Comparison of ENCODE assay signal across 1 cellular context in genomic region chr9:74570879-74571512, GRCh38.
TF ChIP-seq lines count a peak whose summit lies in the region.

No MANE protein-coding gene starts in this region.

TF ChIP-seq in GM23338, 12 proteins besides CTCF, POLR2A, EP300 and RAD21 (continued from another document):
- TF ChIP-seq ZNF462 (CRISPR knock-in tag; IDR thresholded peaks at IDR 0.05) (no peak), NANOG (IDR thresholded peaks at IDR 0.05; ENCODE audit: borderline replicate concordance) (no peak), EZH2phosphoT487 (IDR thresholded peaks at IDR 0.05; ENCODE audit: unreplicated experiment) (no peak), CREB1 (CRISPR knock-in tag; IDR thresholded peaks at IDR 0.05; ENCODE audit: low read depth) (no peak)
